In the genomic region with DNA sequence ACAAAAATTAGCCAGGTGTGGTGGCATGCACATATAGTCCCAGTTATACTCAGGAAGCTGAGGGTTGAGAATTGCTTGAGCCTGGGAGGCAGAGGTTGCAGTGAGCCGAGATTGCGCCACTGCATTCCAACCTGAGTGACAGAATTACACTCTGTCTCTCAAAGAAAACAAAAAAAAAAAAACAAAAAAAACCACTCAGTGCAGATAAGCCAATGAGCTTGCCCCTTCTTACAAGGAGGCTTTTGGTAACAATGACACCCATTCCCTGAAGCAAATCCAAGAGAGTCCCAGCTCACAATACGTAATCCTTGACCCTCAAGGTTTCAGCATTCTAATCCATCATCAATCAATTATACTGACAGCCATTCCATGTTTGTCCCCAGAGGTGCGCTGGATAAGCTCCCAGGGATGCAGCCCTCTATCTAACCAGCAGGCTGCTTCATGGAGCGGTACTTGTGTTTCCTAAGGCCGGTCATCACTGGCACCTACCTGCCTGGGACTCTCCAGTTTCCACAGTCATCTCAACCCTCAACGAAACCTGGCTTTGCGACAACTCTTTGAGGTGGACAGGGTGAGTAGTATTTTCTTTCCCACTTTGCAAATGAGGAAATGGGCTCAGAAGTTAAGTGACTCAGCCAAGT, we compare ENCODE assay signal across 9 cellular contexts. TPM values are rescaled to one million over a fixed set of nuclear protein-coding genes. Genes with fewer than 3 reads are reported as not detected.
DNase-seq lines count a peak whose midpoint lies in the region; TF ChIP-seq lines count a peak whose summit lies in the region.
"Had no signal": no experiment of that assay in that cellular context is flagged by ENCODE, and none has a peak within 500 bp of the region (broad histone marks: within the 10 kb centered on the region; RNA-seq: fewer than 3 reads in every experiment).

No MANE protein-coding gene starts in this region.

- H3K4me3 Mint-ChIP-seq in endodermal cell = no peak overlapping the region

- H3F3A ChIP-seq in GM23248 (ENCODE audit: insufficient read depth) (peaks cover 32% of the 10 kb centered on the region), smooth muscle cell (ENCODE audit: low read depth) (no peaks in the 10 kb centered on the region)

- no peaks in the 10 kb centered on the region for H3K27me3 Mint-ChIP-seq in endodermal cell (ENCODE audit: insufficient read depth)

- no peaks in the 10 kb centered on the region for H3K9me3 Mint-ChIP-seq in endodermal cell

- H3K4me1 ChIP-seq in GM23248 (ENCODE audit: insufficient read depth) (peaks cover 17% of the 10 kb centered on the region), endodermal cell (ENCODE audit: control insufficient read depth, insufficient read depth, low read length) (no peaks in the 10 kb centered on the region), trophoblast cell (ENCODE audit: control insufficient read depth in 1 of 2, insufficient read depth in 2 of 2, low read length in 2 of 2) (peaks cover 3 to 4% of the 10 kb centered on the region in 2 experiments), smooth muscle cell (ENCODE audit: low read depth) (no peaks in the 10 kb centered on the region)
- H3K4me1 ChIP-seq: right lobe of liver had no signal

- H4K91ac ChIP-seq in trophoblast cell (ENCODE audit: low read depth, low read length) = no peak overlapping the region

- TF ChIP-seq CTCF in endodermal cell (conservative IDR thresholded peaks at IDR 0.05) (peak; percentile 40), smooth muscle cell (IDR thresholded peaks at IDR 0.05; ENCODE audit: borderline replicate concordance, insufficient read depth, poor library complexity, severe bottlenecking) (no peak)

- no peak overlapping the region for H3K9ac ChIP-seq in GM23248
- H3K9ac ChIP-seq in endodermal cell (ENCODE audit: extremely low read depth, low read length, poor library complexity, severe bottlenecking) = no peak overlapping the region
- no peak overlapping the region for H3K9ac ChIP-seq in trophoblast cell (ENCODE audit: low read length)
- no peak overlapping the region for H3K9ac ChIP-seq in smooth muscle cell (ENCODE audit: low read depth)

- H3K36me3 ChIP-seq in GM23248 (ENCODE audit: low read depth) (peaks cover 57% of the 10 kb centered on the region), endodermal cell (ENCODE audit: control insufficient read depth, insufficient read depth, low read length) (peaks cover 87% of the 10 kb centered on the region), trophoblast cell (ENCODE audit: control insufficient read depth in 1 of 2, insufficient read depth in 2 of 2, low read length in 2 of 2) (peaks cover 57 to 65% of the 10 kb centered on the region in 2 experiments), smooth muscle cell (ENCODE audit: low read depth) (no peaks in the 10 kb centered on the region)

- no peak overlapping the region for H3K23ac ChIP-seq in trophoblast cell (ENCODE audit: low read length)

- H2BK5ac ChIP-seq in trophoblast cell (ENCODE audit: low read depth, low read length, poor library complexity) = no peak overlapping the region

- H3K9me2 ChIP-seq in GM23248 (ENCODE audit: insufficient read depth) = no peaks in the 10 kb centered on the region

- H3K27ac ChIP-seq in GM23248 = peak overlapping the region; percentile 53
- H3K27ac ChIP-seq in endodermal cell (ENCODE audit: low read depth, low read length) = no peak overlapping the region
- no peak overlapping the region for H3K27ac ChIP-seq in trophoblast cell (ENCODE audit: low read depth, low read length)
- no peak overlapping the region for H3K27ac ChIP-seq in smooth muscle cell (ENCODE audit: low read depth)
- H3K27ac ChIP-seq: right lobe of liver had no signal

- no peak overlapping the region for H4K12ac ChIP-seq in trophoblast cell (ENCODE audit: low read depth, low read length)

- no peaks in the 10 kb centered on the region for H3K4me1 Mint-ChIP-seq in endodermal cell

- H3K9me3 ChIP-seq in GM23248 (ENCODE audit: low read depth) (no peaks in the 10 kb centered on the region), endodermal cell (ENCODE audit: control insufficient read depth, low read length) (no peaks in the 10 kb centered on the region), trophoblast cell (ENCODE audit: insufficient read depth, low read depth, low read length) (peaks cover 2% of the 10 kb centered on the region), smooth muscle cell (replicated peaks; ENCODE audit: low read depth) (no peaks in the 10 kb centered on the region)
- H3K9me3 ChIP-seq: right lobe of liver had no signal

- no peaks in the 10 kb centered on the region for H3K27me3 ChIP-seq in GM23248 (replicated peaks; ENCODE audit: insufficient read depth)
- no peaks in the 10 kb centered on the region for H3K27me3 ChIP-seq in endodermal cell (ENCODE audit: control insufficient read depth, insufficient read depth, low read length, poor library complexity, severe bottlenecking)
- H3K27me3 ChIP-seq in trophoblast cell (ENCODE audit: insufficient read depth, low read length) = no peaks in the 10 kb centered on the region
- no peaks in the 10 kb centered on the region for H3K27me3 ChIP-seq in smooth muscle cell (ENCODE audit: low read depth)
- H3K27me3 ChIP-seq: right lobe of liver had no signal

- H3K18ac ChIP-seq in trophoblast cell (ENCODE audit: low read length) = no peak overlapping the region

- peak overlapping the region; percentile 30 for H3K27ac Mint-ChIP-seq in endodermal cell

- H3K79me2 ChIP-seq in GM23248 (ENCODE audit: insufficient read depth) (peaks cover 98% of the 10 kb centered on the region), trophoblast cell (ENCODE audit: control insufficient read depth, insufficient read depth, low read length, poor library complexity) (peaks cover 3% of the 10 kb centered on the region), smooth muscle cell (ENCODE audit: low read depth) (peaks cover 27% of the 10 kb centered on the region)

- H3K79me1 ChIP-seq in trophoblast cell (ENCODE audit: low read length) = no peaks in the 10 kb centered on the region

- 70 to 77% methylated on average over 8 of the region's 8 CpGs for WGBS in GM23248 (ENCODE audit: low coverage in 1 of 2, low lambda C conversion rate in 2 of 2, missing lambda C conversion rate in 2 of 2), 2 experiments
- 91 to 93% methylated on average over 4 to 8 of the region's 8 CpGs for WGBS in endodermal cell (ENCODE audit: insufficient coverage in 1 of 2, insufficient read length in 1 of 2), 2 experiments
- no CpG with 5 or more reads among the region's 8 CpGs for WGBS in trophoblast cell (ENCODE audit: extremely low coverage, insufficient coverage, insufficient read length)
- 89% methylated on average over 8 of the region's 8 CpGs for WGBS in smooth muscle cell (ENCODE audit: low lambda C conversion rate)

- H2AFZ ChIP-seq in GM23248 (no peak overlapping the region), trophoblast cell (ENCODE audit: insufficient read depth, low read length, poor library complexity) (no peak overlapping the region), smooth muscle cell (ENCODE audit: low read depth) (no peak overlapping the region)

- no peak overlapping the region for H4K8ac ChIP-seq in trophoblast cell (ENCODE audit: low read depth, low read length)

- H2BK120ac ChIP-seq in trophoblast cell (ENCODE audit: insufficient read depth, low read length, poor library complexity) = no peak overlapping the region

- H3K4ac ChIP-seq in trophoblast cell (ENCODE audit: low read depth, low read length) = no peak overlapping the region

- peak; percentile 81 for DNase-seq in GM23248
- DNase-seq in NCI-H82 (lab: John Stamatoyannopoulos, UW) = peak; percentile 98
- peak; percentile 60 for DNase-seq in endodermal cell
- DNase-seq in trophoblast cell = peak; percentile 89 to 91
- no peak for DNase-seq in smooth muscle cell (lab: John Stamatoyannopoulos, UW; ENCODE audit: unreplicated experiment)
- DNase-seq in NCI-H1417 treated with DMSO at 0.1 percent for 48 hours (lab: John Stamatoyannopoulos, UW) = no peak
- DNase-seq in stimulated activated CD4-positive, alpha-beta T cell treated with anti-CD3 and anti-CD28 coated beads, Interleukin-4, amount 100 ng/mL, for 1 hour = no peak
- no peak for DNase-seq in NCI-H1694 (lab: John Stamatoyannopoulos, UW)
- DNase-seq: right lobe of liver had no signal

- H3K4me3 ChIP-seq in GM23248 (no peak overlapping the region), endodermal cell (ENCODE audit: low read length) (no peak overlapping the region), trophoblast cell (ENCODE audit: low read depth, low read length) (no peak overlapping the region), smooth muscle cell (no peak overlapping the region)
- H3K4me3 ChIP-seq: right lobe of liver had no signal

- no peak overlapping the region for H3K4me2 ChIP-seq in GM23248 (ENCODE audit: unreplicated experiment)
- H3K4me2 ChIP-seq in trophoblast cell (ENCODE audit: low read length) = no peak overlapping the region
- H3K4me2 ChIP-seq in smooth muscle cell = no peak overlapping the region

- H4K20me1 ChIP-seq in GM23248 (ENCODE audit: insufficient read depth) = no peaks in the 10 kb centered on the region; the same call in 1 of the 2 replicates
- H4K20me1 ChIP-seq in smooth muscle cell (ENCODE audit: low read depth) = peaks cover 85% of the 10 kb centered on the region

- in situ Hi-C loops in GM23248 (cut with MboI) = no loop called here

- H2BK12ac ChIP-seq in trophoblast cell (ENCODE audit: low read length) = no peak overlapping the region

- H3K14ac ChIP-seq in trophoblast cell (ENCODE audit: low read length) = no peak overlapping the region

- H3K36me3 Mint-ChIP-seq in endodermal cell (ENCODE audit: low read depth) = peaks cover 78% of the 10 kb centered on the region

- H2AK5ac ChIP-seq in trophoblast cell (ENCODE audit: low read length) = no peak overlapping the region

RNA-seq across cellular contexts. Expression of gene GCN1, which starts 12.4 kb away (rescaled TPM):
- total RNA-seq in GM23248 (2014; rRNA removed; shearing (Covaris generic)) = 74.8 and 79.7 TPM in 2 replicates
- 24.2 and 24.5 TPM in 2 replicates for polyA plus RNA-seq in GM23248 (2016; fragmentation: Nextera tagmentation; extraction: Ambion mirVana)
- total RNA-seq in endodermal cell = 100 to 1,000 TPM; 133 to 143 TPM
- polyA plus RNA-seq in endodermal cell (2013, experiment 1 of 2) = 51.2 TPM
- polyA plus RNA-seq in endodermal cell (2013, experiment 2 of 2) = 52.7 TPM
- 41.3 and 42.4 TPM in 2 replicates for polyA plus RNA-seq in trophoblast cell (2013)
- 40.4 and 44.3 TPM in 2 replicates for total RNA-seq in smooth muscle cell
- 31.6 and 35.9 TPM in 2 replicates for polyA plus RNA-seq in smooth muscle cell

RNA-seq across cellular contexts. Expression of gene RPLP0, which starts 18.8 kb away (rescaled TPM):
- 4,120 and 4,786 TPM in 2 replicates for total RNA-seq in GM23248 (2014; rRNA removed; shearing (Covaris generic))
- polyA plus RNA-seq in GM23248 (2016; fragmentation: Nextera tagmentation; extraction: Ambion mirVana) (1,272 and 1,276 TPM in 2 replicates), smooth muscle cell (1,054 and 1,106 TPM in 2 replicates)
- total RNA-seq in endodermal cell (1,000 to 10,000 TPM; 2,153 to 2,485 TPM), smooth muscle cell (2,989 and 3,138 TPM in 2 replicates)
- 3,202 TPM for polyA plus RNA-seq in endodermal cell (2013, experiment 1 of 2)
- 2,907 TPM for polyA plus RNA-seq in endodermal cell (2013, experiment 2 of 2)
- polyA plus RNA-seq in trophoblast cell (2013) = 2,531 and 2,584 TPM in 2 replicates

Comparison
In these comparisons a context has a peak if more than half of its experiments do, and no peak if none do; other contexts are left out.
1. DNase-seq: peak in GM23248 (single experiment), NCI-H82 (single experiment), endodermal cell (single experiment) and trophoblast cell (2 of 2); none in smooth muscle cell (single experiment), NCI-H1417 treated with DMSO at 0.1 percent for 48 hours (single experiment), stimulated activated CD4-positive, alpha-beta T cell treated with anti-CD3 and anti-CD28 coated beads, Interleukin-4, amount 100 ng/mL, for 1 hour (single experiment) and NCI-H1694 (single experiment).